1 cellular context compared by ENCODE assay signal in genomic region chr1:205285391-205286101, GRCh38.
A peak's percentile ranks its signal among the peaks of the same experiment; 100 is the strongest.
TF ChIP-seq lines count a peak whose summit lies in the region.

No MANE protein-coding gene starts in this region.

TF ChIP-seq in GM12878, 131 proteins besides CTCF, POLR2A, EP300 and RAD21 (continued from another document and continues in another):
- TF ChIP-seq WRNIP1 (IDR thresholded peaks at IDR 0.05; ENCODE audit: borderline replicate concordance, low read depth, low read length) (no peak), RELA (IDR thresholded peaks at IDR 0.05; ENCODE audit: borderline replicate concordance, partially characterized antibody) (no peak), SIN3A (IDR thresholded peaks at IDR 0.05; ENCODE audit: low read depth, low read length) (no peak), MXI1 (IDR thresholded peaks at IDR 0.05; ENCODE audit: low read depth, low read length) (peak; percentile 71), ASH2L (IDR thresholded peaks at IDR 0.05; ENCODE audit: borderline replicate concordance, low read depth) (no peak), ELK1 (IDR thresholded peaks at IDR 0.05; ENCODE audit: low read depth, low read length) (no peak), PBX3 (IDR thresholded peaks at IDR 0.05; ENCODE audit: insufficient replicate concordance, low read depth, low read length) (no peak), NFIC (IDR thresholded peaks at IDR 0.05; ENCODE audit: low read depth, low read length) (peak; percentile 48; the same call in 1 of the 2 replicates), STAT1 (conservative IDR thresholded peaks at IDR 0.05) (no peak), MEF2B (IDR thresholded peaks at IDR 0.05; ENCODE audit: partially characterized antibody, poor library complexity, severe bottlenecking) (peak; percentile 18), SIX5 (IDR thresholded peaks at IDR 0.05; ENCODE audit: low read depth, low read length, severe bottlenecking) (no peak), TAF1 (IDR thresholded peaks at IDR 0.05; ENCODE audit: borderline replicate concordance, low read depth, low read length) (no peak), SUPT20H (IDR thresholded peaks at IDR 0.05; ENCODE audit: borderline replicate concordance, control insufficient read depth, low read depth, low read length) (no peak), HSF1 (IDR thresholded peaks at IDR 0.05; ENCODE audit: low read depth, low read length) (no peak), BMI1 (IDR thresholded peaks at IDR 0.05; ENCODE audit: borderline replicate concordance) (no peak), TARDBP (IDR thresholded peaks at IDR 0.05; ENCODE audit: borderline replicate concordance) (no peak), ESRRA (IDR thresholded peaks at IDR 0.05; ENCODE audit: low read length) (0 out of 2 replicates have a peak, but pooled peaks have one; percentile 6), ZNF217 (IDR thresholded peaks at IDR 0.05) (no peak), MTA3 (IDR thresholded peaks at IDR 0.05; ENCODE audit: borderline replicate concordance, low read length) (no peak), ETV6 (conservative IDR thresholded peaks at IDR 0.05 in 1 of 2, IDR thresholded peaks at IDR 0.05 in 1 of 2; ENCODE audit: borderline replicate concordance in 1 of 2, low read depth in 1 of 2) (0 out of 4 replicates have a peak, but pooled peaks of 1 of the 2 experiments have one; percentile 32), EED (IDR thresholded peaks at IDR 0.05; ENCODE audit: low read depth) (peak; percentile 49; the same call in 1 of the 2 replicates)
- TF ChIP-seq, protein P1, sequence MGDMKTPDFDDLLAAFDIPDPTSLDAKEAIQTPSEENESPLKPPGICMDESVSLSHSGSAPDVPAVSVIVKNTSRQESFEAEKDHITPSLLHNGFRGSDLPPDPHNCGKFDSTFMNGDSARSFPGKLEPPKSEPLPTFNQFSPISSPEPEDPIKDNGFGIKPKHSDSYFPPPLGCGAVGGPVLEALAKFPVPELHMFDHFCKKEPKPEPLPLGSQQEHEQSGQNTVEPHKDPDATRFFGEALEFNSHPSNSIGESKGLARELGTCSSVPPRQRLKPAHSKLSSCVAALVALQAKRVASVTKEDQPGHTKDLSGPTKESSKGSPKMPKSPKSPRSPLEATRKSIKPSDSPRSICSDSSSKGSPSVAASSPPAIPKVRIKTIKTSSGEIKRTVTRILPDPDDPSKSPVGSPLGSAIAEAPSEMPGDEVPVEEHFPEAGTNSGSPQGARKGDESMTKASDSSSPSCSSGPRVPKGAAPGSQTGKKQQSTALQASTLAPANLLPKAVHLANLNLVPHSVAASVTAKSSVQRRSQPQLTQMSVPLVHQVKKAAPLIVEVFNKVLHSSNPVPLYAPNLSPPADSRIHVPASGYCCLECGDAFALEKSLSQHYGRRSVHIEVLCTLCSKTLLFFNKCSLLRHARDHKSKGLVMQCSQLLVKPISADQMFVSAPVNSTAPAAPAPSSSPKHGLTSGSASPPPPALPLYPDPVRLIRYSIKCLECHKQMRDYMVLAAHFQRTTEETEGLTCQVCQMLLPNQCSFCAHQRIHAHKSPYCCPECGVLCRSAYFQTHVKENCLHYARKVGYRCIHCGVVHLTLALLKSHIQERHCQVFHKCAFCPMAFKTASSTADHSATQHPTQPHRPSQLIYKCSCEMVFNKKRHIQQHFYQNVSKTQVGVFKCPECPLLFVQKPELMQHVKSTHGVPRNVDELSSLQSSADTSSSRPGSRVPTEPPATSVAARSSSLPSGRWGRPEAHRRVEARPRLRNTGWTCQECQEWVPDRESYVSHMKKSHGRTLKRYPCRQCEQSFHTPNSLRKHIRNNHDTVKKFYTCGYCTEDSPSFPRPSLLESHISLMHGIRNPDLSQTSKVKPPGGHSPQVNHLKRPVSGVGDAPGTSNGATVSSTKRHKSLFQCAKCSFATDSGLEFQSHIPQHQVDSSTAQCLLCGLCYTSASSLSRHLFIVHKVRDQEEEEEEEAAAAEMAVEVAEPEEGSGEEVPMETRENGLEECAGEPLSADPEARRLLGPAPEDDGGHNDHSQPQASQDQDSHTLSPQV (IDR thresholded peaks at IDR 0.05), result no peak
- TF ChIP-seq, protein P2, sequence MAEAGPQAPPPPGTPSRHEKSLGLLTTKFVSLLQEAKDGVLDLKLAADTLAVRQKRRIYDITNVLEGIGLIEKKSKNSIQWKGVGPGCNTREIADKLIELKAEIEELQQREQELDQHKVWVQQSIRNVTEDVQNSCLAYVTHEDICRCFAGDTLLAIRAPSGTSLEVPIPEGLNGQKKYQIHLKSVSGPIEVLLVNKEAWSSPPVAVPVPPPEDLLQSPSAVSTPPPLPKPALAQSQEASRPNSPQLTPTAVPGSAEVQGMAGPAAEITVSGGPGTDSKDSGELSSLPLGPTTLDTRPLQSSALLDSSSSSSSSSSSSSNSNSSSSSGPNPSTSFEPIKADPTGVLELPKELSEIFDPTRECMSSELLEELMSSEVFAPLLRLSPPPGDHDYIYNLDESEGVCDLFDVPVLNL (IDR thresholded peaks at IDR 0.05; ENCODE audit: low read depth, low read length), result no peak
- TF ChIP-seq, protein P3, sequence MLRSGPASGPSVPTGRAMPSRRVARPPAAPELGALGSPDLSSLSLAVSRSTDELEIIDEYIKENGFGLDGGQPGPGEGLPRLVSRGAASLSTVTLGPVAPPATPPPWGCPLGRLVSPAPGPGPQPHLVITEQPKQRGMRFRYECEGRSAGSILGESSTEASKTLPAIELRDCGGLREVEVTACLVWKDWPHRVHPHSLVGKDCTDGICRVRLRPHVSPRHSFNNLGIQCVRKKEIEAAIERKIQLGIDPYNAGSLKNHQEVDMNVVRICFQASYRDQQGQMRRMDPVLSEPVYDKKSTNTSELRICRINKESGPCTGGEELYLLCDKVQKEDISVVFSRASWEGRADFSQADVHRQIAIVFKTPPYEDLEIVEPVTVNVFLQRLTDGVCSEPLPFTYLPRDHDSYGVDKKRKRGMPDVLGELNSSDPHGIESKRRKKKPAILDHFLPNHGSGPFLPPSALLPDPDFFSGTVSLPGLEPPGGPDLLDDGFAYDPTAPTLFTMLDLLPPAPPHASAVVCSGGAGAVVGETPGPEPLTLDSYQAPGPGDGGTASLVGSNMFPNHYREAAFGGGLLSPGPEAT (IDR thresholded peaks at IDR 0.05; ENCODE audit: low read depth), result peak; percentile 64; the same call in 1 of the 2 replicates
- TF ChIP-seq, protein P4, sequence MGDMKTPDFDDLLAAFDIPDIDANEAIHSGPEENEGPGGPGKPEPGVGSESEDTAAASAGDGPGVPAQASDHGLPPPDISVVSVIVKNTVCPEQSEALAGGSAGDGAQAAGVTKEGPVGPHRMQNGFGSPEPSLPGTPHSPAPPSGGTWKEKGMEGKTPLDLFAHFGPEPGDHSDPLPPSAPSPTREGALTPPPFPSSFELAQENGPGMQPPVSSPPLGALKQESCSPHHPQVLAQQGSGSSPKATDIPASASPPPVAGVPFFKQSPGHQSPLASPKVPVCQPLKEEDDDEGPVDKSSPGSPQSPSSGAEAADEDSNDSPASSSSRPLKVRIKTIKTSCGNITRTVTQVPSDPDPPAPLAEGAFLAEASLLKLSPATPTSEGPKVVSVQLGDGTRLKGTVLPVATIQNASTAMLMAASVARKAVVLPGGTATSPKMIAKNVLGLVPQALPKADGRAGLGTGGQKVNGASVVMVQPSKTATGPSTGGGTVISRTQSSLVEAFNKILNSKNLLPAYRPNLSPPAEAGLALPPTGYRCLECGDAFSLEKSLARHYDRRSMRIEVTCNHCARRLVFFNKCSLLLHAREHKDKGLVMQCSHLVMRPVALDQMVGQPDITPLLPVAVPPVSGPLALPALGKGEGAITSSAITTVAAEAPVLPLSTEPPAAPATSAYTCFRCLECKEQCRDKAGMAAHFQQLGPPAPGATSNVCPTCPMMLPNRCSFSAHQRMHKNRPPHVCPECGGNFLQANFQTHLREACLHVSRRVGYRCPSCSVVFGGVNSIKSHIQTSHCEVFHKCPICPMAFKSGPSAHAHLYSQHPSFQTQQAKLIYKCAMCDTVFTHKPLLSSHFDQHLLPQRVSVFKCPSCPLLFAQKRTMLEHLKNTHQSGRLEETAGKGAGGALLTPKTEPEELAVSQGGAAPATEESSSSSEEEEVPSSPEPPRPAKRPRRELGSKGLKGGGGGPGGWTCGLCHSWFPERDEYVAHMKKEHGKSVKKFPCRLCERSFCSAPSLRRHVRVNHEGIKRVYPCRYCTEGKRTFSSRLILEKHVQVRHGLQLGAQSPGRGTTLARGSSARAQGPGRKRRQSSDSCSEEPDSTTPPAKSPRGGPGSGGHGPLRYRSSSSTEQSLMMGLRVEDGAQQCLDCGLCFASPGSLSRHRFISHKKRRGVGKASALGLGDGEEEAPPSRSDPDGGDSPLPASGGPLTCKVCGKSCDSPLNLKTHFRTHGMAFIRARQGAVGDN (IDR thresholded peaks at IDR 0.05), result peak; percentile 74
- TF ChIP-seq, protein P5, sequence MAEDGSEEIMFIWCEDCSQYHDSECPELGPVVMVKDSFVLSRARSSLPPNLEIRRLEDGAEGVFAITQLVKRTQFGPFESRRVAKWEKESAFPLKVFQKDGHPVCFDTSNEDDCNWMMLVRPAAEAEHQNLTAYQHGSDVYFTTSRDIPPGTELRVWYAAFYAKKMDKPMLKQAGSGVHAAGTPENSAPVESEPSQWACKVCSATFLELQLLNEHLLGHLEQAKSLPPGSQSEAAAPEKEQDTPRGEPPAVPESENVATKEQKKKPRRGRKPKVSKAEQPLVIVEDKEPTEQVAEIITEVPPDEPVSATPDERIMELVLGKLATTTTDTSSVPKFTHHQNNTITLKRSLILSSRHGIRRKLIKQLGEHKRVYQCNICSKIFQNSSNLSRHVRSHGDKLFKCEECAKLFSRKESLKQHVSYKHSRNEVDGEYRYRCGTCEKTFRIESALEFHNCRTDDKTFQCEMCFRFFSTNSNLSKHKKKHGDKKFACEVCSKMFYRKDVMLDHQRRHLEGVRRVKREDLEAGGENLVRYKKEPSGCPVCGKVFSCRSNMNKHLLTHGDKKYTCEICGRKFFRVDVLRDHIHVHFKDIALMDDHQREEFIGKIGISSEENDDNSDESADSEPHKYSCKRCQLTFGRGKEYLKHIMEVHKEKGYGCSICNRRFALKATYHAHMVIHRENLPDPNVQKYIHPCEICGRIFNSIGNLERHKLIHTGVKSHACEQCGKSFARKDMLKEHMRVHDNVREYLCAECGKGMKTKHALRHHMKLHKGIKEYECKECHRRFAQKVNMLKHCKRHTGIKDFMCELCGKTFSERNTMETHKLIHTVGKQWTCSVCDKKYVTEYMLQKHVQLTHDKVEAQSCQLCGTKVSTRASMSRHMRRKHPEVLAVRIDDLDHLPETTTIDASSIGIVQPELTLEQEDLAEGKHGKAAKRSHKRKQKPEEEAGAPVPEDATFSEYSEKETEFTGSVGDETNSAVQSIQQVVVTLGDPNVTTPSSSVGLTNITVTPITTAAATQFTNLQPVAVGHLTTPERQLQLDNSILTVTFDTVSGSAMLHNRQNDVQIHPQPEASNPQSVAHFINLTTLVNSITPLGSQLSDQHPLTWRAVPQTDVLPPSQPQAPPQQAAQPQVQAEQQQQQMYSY (CRISPR knock-in tag; IDR thresholded peaks at IDR 0.05), result no peak
- TF ChIP-seq, protein P6, sequence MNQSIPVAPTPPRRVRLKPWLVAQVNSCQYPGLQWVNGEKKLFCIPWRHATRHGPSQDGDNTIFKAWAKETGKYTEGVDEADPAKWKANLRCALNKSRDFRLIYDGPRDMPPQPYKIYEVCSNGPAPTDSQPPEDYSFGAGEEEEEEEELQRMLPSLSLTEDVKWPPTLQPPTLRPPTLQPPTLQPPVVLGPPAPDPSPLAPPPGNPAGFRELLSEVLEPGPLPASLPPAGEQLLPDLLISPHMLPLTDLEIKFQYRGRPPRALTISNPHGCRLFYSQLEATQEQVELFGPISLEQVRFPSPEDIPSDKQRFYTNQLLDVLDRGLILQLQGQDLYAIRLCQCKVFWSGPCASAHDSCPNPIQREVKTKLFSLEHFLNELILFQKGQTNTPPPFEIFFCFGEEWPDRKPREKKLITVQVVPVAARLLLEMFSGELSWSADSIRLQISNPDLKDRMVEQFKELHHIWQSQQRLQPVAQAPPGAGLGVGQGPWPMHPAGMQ (IDR thresholded peaks at IDR 0.05; ENCODE audit: borderline replicate concordance), result no peak
- TF ChIP-seq, protein P7, sequence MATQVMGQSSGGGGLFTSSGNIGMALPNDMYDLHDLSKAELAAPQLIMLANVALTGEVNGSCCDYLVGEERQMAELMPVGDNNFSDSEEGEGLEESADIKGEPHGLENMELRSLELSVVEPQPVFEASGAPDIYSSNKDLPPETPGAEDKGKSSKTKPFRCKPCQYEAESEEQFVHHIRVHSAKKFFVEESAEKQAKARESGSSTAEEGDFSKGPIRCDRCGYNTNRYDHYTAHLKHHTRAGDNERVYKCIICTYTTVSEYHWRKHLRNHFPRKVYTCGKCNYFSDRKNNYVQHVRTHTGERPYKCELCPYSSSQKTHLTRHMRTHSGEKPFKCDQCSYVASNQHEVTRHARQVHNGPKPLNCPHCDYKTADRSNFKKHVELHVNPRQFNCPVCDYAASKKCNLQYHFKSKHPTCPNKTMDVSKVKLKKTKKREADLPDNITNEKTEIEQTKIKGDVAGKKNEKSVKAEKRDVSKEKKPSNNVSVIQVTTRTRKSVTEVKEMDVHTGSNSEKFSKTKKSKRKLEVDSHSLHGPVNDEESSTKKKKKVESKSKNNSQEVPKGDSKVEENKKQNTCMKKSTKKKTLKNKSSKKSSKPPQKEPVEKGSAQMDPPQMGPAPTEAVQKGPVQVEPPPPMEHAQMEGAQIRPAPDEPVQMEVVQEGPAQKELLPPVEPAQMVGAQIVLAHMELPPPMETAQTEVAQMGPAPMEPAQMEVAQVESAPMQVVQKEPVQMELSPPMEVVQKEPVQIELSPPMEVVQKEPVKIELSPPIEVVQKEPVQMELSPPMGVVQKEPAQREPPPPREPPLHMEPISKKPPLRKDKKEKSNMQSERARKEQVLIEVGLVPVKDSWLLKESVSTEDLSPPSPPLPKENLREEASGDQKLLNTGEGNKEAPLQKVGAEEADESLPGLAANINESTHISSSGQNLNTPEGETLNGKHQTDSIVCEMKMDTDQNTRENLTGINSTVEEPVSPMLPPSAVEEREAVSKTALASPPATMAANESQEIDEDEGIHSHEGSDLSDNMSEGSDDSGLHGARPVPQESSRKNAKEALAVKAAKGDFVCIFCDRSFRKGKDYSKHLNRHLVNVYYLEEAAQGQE (IDR thresholded peaks at IDR 0.05; ENCODE audit: low read depth, low read length), result no peak
